1 cellular context compared by ENCODE assay signal in genomic region chr21:15671188-15671587, GRCh38.
TF ChIP-seq lines count a peak whose summit lies in the region.

No MANE protein-coding gene starts in this region.

TF ChIP-seq in GM12878, 131 proteins besides CTCF, POLR2A, EP300 and RAD21 (continued from another document):
- TF ChIP-seq, protein P1, sequence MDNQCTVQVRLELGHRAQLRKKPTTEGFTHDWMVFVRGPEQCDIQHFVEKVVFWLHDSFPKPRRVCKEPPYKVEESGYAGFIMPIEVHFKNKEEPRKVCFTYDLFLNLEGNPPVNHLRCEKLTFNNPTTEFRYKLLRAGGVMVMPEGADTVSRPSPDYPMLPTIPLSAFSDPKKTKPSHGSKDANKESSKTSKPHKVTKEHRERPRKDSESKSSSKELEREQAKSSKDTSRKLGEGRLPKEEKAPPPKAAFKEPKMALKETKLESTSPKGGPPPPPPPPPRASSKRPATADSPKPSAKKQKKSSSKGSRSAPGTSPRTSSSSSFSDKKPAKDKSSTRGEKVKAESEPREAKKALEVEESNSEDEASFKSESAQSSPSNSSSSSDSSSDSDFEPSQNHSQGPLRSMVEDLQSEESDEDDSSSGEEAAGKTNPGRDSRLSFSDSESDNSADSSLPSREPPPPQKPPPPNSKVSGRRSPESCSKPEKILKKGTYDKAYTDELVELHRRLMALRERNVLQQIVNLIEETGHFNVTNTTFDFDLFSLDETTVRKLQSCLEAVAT (IDR thresholded peaks at IDR 0.05): peak; percentile 28; the same call in 1 of the 2 replicates
- TF ChIP-seq MTA3 (IDR thresholded peaks at IDR 0.05; ENCODE audit: borderline replicate concordance, low read length): no peak
- TF ChIP-seq TAF1 (IDR thresholded peaks at IDR 0.05; ENCODE audit: borderline replicate concordance, low read depth, low read length): no peak
- no peak for TF ChIP-seq CHD4 (IDR thresholded peaks at IDR 0.05)
- no peak for TF ChIP-seq KDM1A (IDR thresholded peaks at IDR 0.05; ENCODE audit: borderline replicate concordance)
- no peak for TF ChIP-seq HDAC6 (IDR thresholded peaks at IDR 0.05; ENCODE audit: unreplicated experiment)
- no peak for TF ChIP-seq CHD1 (IDR thresholded peaks at IDR 0.05; ENCODE audit: low read depth, low read length)
- TF ChIP-seq, protein P2, sequence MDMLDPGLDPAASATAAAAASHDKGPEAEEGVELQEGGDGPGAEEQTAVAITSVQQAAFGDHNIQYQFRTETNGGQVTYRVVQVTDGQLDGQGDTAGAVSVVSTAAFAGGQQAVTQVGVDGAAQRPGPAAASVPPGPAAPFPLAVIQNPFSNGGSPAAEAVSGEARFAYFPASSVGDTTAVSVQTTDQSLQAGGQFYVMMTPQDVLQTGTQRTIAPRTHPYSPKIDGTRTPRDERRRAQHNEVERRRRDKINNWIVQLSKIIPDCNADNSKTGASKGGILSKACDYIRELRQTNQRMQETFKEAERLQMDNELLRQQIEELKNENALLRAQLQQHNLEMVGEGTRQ (IDR thresholded peaks at IDR 0.05; ENCODE audit: borderline replicate concordance, low read depth, low read length): no peak
